ENCODE assay signal across 23 cellular contexts in genomic region chr4:168920438-168921081, GRCh38.
DNase-seq lines count a peak whose midpoint lies in the region; ATAC-seq, FAIRE-seq and TF ChIP-seq lines count a peak whose summit lies in the region.
"Had no signal": no experiment of that assay in that cellular context is flagged by ENCODE, and none has a peak within 500 bp of the region (broad histone marks: within the 10 kb centered on the region; RNA-seq: fewer than 3 reads in every experiment).

No MANE protein-coding gene starts in this region.

- H4K20me1 ChIP-seq in H9 (ENCODE audit: control insufficient read depth, insufficient read depth, insufficient read length) (no peaks in the 10 kb centered on the region), H1 (replicated peaks in 1 of 2; ENCODE audit: control insufficient read depth in 1 of 2, insufficient read depth in 2 of 2, low read length in 2 of 2) (no peaks in the 10 kb centered on the region)

- no peak overlapping the region for H2AFZ ChIP-seq in H9 (ENCODE audit: low read length)
- H2AFZ ChIP-seq in H1 (ENCODE audit: low read length) = no peak overlapping the region

- H4K8ac ChIP-seq in H9 (replicated peaks; ENCODE audit: insufficient read length, low read depth, low read length) (no peak overlapping the region), H1 (ENCODE audit: extremely low read depth, insufficient read depth, low read length) (no peak overlapping the region)

- no peak overlapping the region for H3K27ac ChIP-seq in H9 (ENCODE audit: insufficient read length, low read depth, low read length)
- H3K27ac ChIP-seq in H1 (ENCODE audit: low read depth, low read length) = no peak overlapping the region; the same call in 1 of the 2 replicates
- H3K27ac ChIP-seq in prostate gland = peak overlapping the region; percentile 3 to 44
- H3K27ac ChIP-seq: SJSA1, tibial nerve had no signal

- H3K79me1 ChIP-seq in H9 (ENCODE audit: insufficient read depth, low read depth, low read length, poor library complexity, severe bottlenecking) (no peaks in the 10 kb centered on the region), H1 (ENCODE audit: low read depth, low read length) (no peaks in the 10 kb centered on the region)

- H4K91ac ChIP-seq in H9 (ENCODE audit: insufficient read length, low read depth, low read length) = no peak overlapping the region
- H4K91ac ChIP-seq in H1 (replicated peaks; ENCODE audit: insufficient read length, low read length) = no peak overlapping the region

- TF ChIP-seq CTCF in H9 (conservative IDR thresholded peaks at IDR 0.05) (no peak), H1 (IDR thresholded peaks at IDR 0.05; ENCODE audit: control extremely low read depth in 1 of 3, insufficient read depth in 1 of 3, low read depth in 1 of 3, low read length in 3 of 3) (no peak), prostate gland (IDR thresholded peaks at IDR 0.05) (no peak)

- no peak overlapping the region for H2BK20ac ChIP-seq in H9 (ENCODE audit: low read depth, low read length, poor library complexity, severe bottlenecking)
- 0 out of 2 replicates have a peak overlapping the region, but pooled peaks have one; percentile 49 for H2BK20ac ChIP-seq in H1 (ENCODE audit: low read length)

- no peak for DNase-seq in H9
- DNase-seq in NCI-H2227 treated with DMSO at 0.1 percent for 48 hours (lab: John Stamatoyannopoulos, UW) = peak; percentile 81
- no peak for DNase-seq in H1 (ENCODE audit: low read depth in 1 of 2, low spot score in 2 of 2)
- no peak for DNase-seq in prostate gland (ENCODE audit: low spot score)
- no peak for DNase-seq in DMS114 treated with DMSO at 0.1 percent for 48 hours (lab: John Stamatoyannopoulos, UW; ENCODE audit: unreplicated experiment)
- DNase-seq: activated CD4-positive, alpha-beta T cell treated with anti-CD3 and anti-CD28 coated beads, Interleukin-2, amount 50 U/mL, for 48 hours; activated effector memory CD4-positive, alpha-beta T cell treated with anti-CD3 and anti-CD28 coated beads, Interleukin-2, amount 50 U/mL, for 16 hours; CD4-positive, CD25-positive, alpha-beta regulatory T cell; kidney glomerular epithelial cell; mesenchymal stem cell; naive thymus-derived CD8-positive, alpha-beta T cell; NCI-H1092; NCI-H2107; NCI-H526 treated with DMSO at 0.1 percent for 48 hours; posterior cingulate gyrus; stimulated activated CD4-positive, alpha-beta T cell treated with anti-CD3 and anti-CD28 coated beads, Interleukin-4, amount 100 ng/mL, for 24 hours; T-helper 2 cell had no signal

- no peak overlapping the region for H3K23ac ChIP-seq in H9 (ENCODE audit: insufficient read length, low read depth, low read length)
- H3K23ac ChIP-seq in H1 (ENCODE audit: insufficient read length) = no peak overlapping the region

- H3K4me1 ChIP-seq in H9 (ENCODE audit: insufficient read depth, low read length) = peaks cover 8% of the 10 kb centered on the region
- peaks cover 0 to 14% (median 9%) of the 10 kb centered on the region in 4 experiments; a peak in 4 of 7 replicates for H3K4me1 ChIP-seq in H1 (replicated peaks in 1 of 4; ENCODE audit: control insufficient read depth in 3 of 4, insufficient read depth in 4 of 4, low read length in 3 of 4)
- no peaks in the 10 kb centered on the region for H3K4me1 ChIP-seq in prostate gland (replicated peaks)

- H3K9ac ChIP-seq in H9 (ENCODE audit: extremely low read depth, insufficient read length, low read length) (no peak overlapping the region), H1 (replicated peaks in 1 of 4; ENCODE audit: extremely low read depth in 1 of 4, low read depth in 3 of 4, low read length in 3 of 4) (no peak overlapping the region; a peak in 2 of 7 replicates)

- TF ChIP-seq RAD21 in H1 (IDR thresholded peaks at IDR 0.05 in 1 of 2, conservative IDR thresholded peaks at IDR 0.05 in 1 of 2; ENCODE audit: low read depth in 2 of 2, low read length in 2 of 2) = no peak

- no peak overlapping the region for H3K4ac ChIP-seq in H9 (ENCODE audit: low read depth, low read length)
- H3K4ac ChIP-seq in H1 (replicated peaks; ENCODE audit: insufficient read length, low read depth, low read length) = no peak overlapping the region

- H3K27me3 ChIP-seq in H9 (ENCODE audit: insufficient read depth, low read length) (no peaks in the 10 kb centered on the region), H1 (replicated peaks in 1 of 4; ENCODE audit: control insufficient read depth in 3 of 4, extremely low read depth in 1 of 4, insufficient read depth in 3 of 4, low read length in 3 of 4) (peaks cover 0 to 1% (median 0%) of the 10 kb centered on the region in 4 experiments; a peak in 1 of 7 replicates), prostate gland (replicated peaks; ENCODE audit: insufficient read depth) (no peaks in the 10 kb centered on the region)
- H3K27me3 ChIP-seq: SJSA1, tibial nerve had no signal

- H3K4me2 ChIP-seq in H9 (ENCODE audit: insufficient read depth, insufficient read length, low read length) = no peak overlapping the region
- H3K4me2 ChIP-seq in H1 (ENCODE audit: insufficient read depth in 1 of 2, low read depth in 2 of 2, low read length in 2 of 2) = peak overlapping the region in 1 of 2 experiments; percentile 6; a peak in 1 of 4 replicates

- H2BK15ac ChIP-seq in H9 (ENCODE audit: low read depth, low read length) (no peak overlapping the region), H1 (ENCODE audit: low read length) (no peak overlapping the region)

- H3K4me1 Mint-ChIP-seq in H9 = peaks cover 33 to 50% of the 10 kb centered on the region in 2 experiments

- intact Hi-C loops in prostate gland (cut with DNase I) = loop anchor here (5.0 kb wide), 3 partner anchors 87 to 333 kb away; no protein-coding TSS in a partner anchor

- H3K9me3 Mint-ChIP-seq in H9 = no peaks in the 10 kb centered on the region
- H3K9me3 Mint-ChIP-seq: CD4-positive, CD25-positive, alpha-beta regulatory T cell; naive thymus-derived CD8-positive, alpha-beta T cell; stimulated activated naive CD8-positive, alpha-beta T cell treated with anti-CD3 and anti-CD28 coated beads, Interleukin-15, Interleukin-2, amounts not matched to agents 100 ng/mL and 50 ng/mL, for 24 hours had no signal

- H3K9me3 ChIP-seq in H9 (ENCODE audit: control insufficient read depth, low read depth, low read length) (no peaks in the 10 kb centered on the region), H1 (ENCODE audit: insufficient read depth in 2 of 2, low read depth in 1 of 2, low read length in 1 of 2) (no peaks in the 10 kb centered on the region), prostate gland (no peaks in the 10 kb centered on the region)
- H3K9me3 ChIP-seq: SJSA1, tibial nerve had no signal

- no peak for TF ChIP-seq EP300 in H1 (IDR thresholded peaks at IDR 0.05; ENCODE audit: borderline replicate concordance in 1 of 2, low read depth in 2 of 2, low read length in 2 of 2)

- no peak overlapping the region for H3K4me3 Mint-ChIP-seq in H9
- H3K4me3 Mint-ChIP-seq: naive thymus-derived CD8-positive, alpha-beta T cell; stimulated activated naive CD8-positive, alpha-beta T cell treated with anti-CD3 and anti-CD28 coated beads, Interleukin-15, Interleukin-2, amounts not matched to agents 100 ng/mL and 50 ng/mL, for 24 hours had no signal

- H2BK12ac ChIP-seq in H9 (ENCODE audit: insufficient read length, low read depth, low read length) = no peak overlapping the region
- no peak overlapping the region; the same call in 1 of the 2 replicates for H2BK12ac ChIP-seq in H1 (ENCODE audit: low read depth, low read length)

- TF ChIP-seq POLR2A in H1 (IDR thresholded peaks at IDR 0.05; ENCODE audit: control extremely low read depth in 1 of 2, low read depth in 2 of 2, low read length in 2 of 2) (no peak), prostate gland (IDR thresholded peaks at IDR 0.05) (no peak)

- H3K14ac ChIP-seq in H9 (ENCODE audit: insufficient read depth, low read length) (no peak overlapping the region), H1 (ENCODE audit: insufficient read length) (no peak overlapping the region)

- CTCF ChIA-PET in H1 (lab: Charles Lee; ENCODE audit: partially characterized antibody) = interaction anchor here (0.5 to 7.3 kb wide), 43 partner anchors 10 to 744 kb away, joined by 3 to 84 read pairs (median 5); partner anchors contain the start of gene CBR4

- POLR2A ChIA-PET in H1 (lab: Charles Lee; ENCODE audit: partially characterized antibody) = interaction anchor here (1.0 to 3.5 kb wide), 3 partner anchors 88 to 153 kb away, joined by 3 to 14 read pairs (median 3); no protein-coding TSS in a partner anchor

- peaks cover 0 to 22% (median 14%) of the 10 kb centered on the region in 3 experiments; a peak in 5 of 7 replicates for H3K36me3 Mint-ChIP-seq in H9 (ENCODE audit: insufficient read depth in 1 of 3, low read depth in 3 of 3)
- H3K36me3 Mint-ChIP-seq: CD4-positive, CD25-positive, alpha-beta regulatory T cell; naive thymus-derived CD8-positive, alpha-beta T cell had no signal

- no CpG with 5 or more reads among the region's 6 CpGs for WGBS in H9 (ENCODE audit: extremely low coverage, insufficient read length, low lambda C conversion rate)
- 65% methylated on average over 6 of the region's 6 CpGs; no CpG with 5 or more reads in 1 of the 2 experiments for WGBS in H1 (ENCODE audit: extremely low coverage in 1 of 2, insufficient coverage in 1 of 2, insufficient read length in 1 of 2, insufficient replicate concordance in 2 of 2, low coverage in 1 of 2, low lambda C conversion rate in 2 of 2, missing lambda C conversion rate in 1 of 2), 2 experiments
- WGBS in prostate gland = 18% methylated on average over 6 of the region's 6 CpGs

- H2BK5ac ChIP-seq in H9 (ENCODE audit: insufficient read length, low read length) = no peak overlapping the region
- H2BK5ac ChIP-seq in H1 (ENCODE audit: low read depth, low read length) = peak overlapping the region; percentile 68

- no peak overlapping the region for H2AK5ac ChIP-seq in H9 (ENCODE audit: insufficient read length, low read length)
- H2AK5ac ChIP-seq in H1 (ENCODE audit: low read depth, low read length) = no peak overlapping the region

- H3T11ph ChIP-seq in H9 (ENCODE audit: low read length) = no peak overlapping the region

- H3K36me3 ChIP-seq in H1 (ENCODE audit: control insufficient read depth in 2 of 4, insufficient read depth in 4 of 4, low read length in 3 of 4) (peaks cover 0 to 22% (median 7%) of the 10 kb centered on the region in 4 experiments; a peak in 4 of 8 replicates), prostate gland (no peaks in the 10 kb centered on the region)

- no peak for FAIRE-seq in H1 (lab: Jason Lieb, UNC)

- H3K56ac ChIP-seq in H9 (ENCODE audit: insufficient read length, low read depth, low read length) (no peak overlapping the region), H1 (replicated peaks; ENCODE audit: insufficient read length, low read depth, low read length) (no peak overlapping the region)

- peak overlapping the region; percentile 39 to 93 (median 77); a peak in 6 of 7 replicates for H3K27ac Mint-ChIP-seq in H9
- H3K27ac Mint-ChIP-seq: naive thymus-derived CD8-positive, alpha-beta T cell; stimulated activated naive CD8-positive, alpha-beta T cell treated with anti-CD3 and anti-CD28 coated beads, Interleukin-15, Interleukin-2, amounts not matched to agents 100 ng/mL and 50 ng/mL, for 24 hours had no signal

- ATAC-seq in HG02610 (IDR thresholded peaks at IDR 0.05; ENCODE audit: unreplicated experiment) (no peak), HG02588 (IDR thresholded peaks at IDR 0.05; ENCODE audit: unreplicated experiment) (no peak), HG03175 (IDR thresholded peaks at IDR 0.05; ENCODE audit: unreplicated experiment) (no peak)
- ATAC-seq: naive thymus-derived CD8-positive, alpha-beta T cell had no signal

- H3K18ac ChIP-seq in H9 (ENCODE audit: insufficient read length, low read depth, low read length) (no peak overlapping the region), H1 (ENCODE audit: extremely low read depth, low read length) (peak overlapping the region; percentile 48; the same call in 1 of the 2 replicates)

- no peak overlapping the region for H4K5ac ChIP-seq in H9 (ENCODE audit: insufficient read length, low read depth, low read length)
- no peak overlapping the region for H4K5ac ChIP-seq in H1 (ENCODE audit: insufficient read length, low read depth, low read length)

- H3K79me2 ChIP-seq in H9 (ENCODE audit: insufficient read depth, low read length) = no peaks in the 10 kb centered on the region
- no peaks in the 10 kb centered on the region for H3K79me2 ChIP-seq in H1 (ENCODE audit: control insufficient read depth in 1 of 2, insufficient read depth in 2 of 2, low read length in 2 of 2)

- no peaks in the 10 kb centered on the region for H3K27me3 Mint-ChIP-seq in H9 (ENCODE audit: low read depth)
- H3K27me3 Mint-ChIP-seq: CD4-positive, CD25-positive, alpha-beta regulatory T cell; stimulated activated naive CD8-positive, alpha-beta T cell treated with anti-CD3 and anti-CD28 coated beads, Interleukin-15, Interleukin-2, amounts not matched to agents 100 ng/mL and 50 ng/mL, for 24 hours had no signal

- H3K4me3 ChIP-seq in H1 (ENCODE audit: extremely low read depth in 1 of 4, insufficient read depth in 2 of 4, low read depth in 3 of 4, low read length in 4 of 4) (no peak overlapping the region), prostate gland (no peak overlapping the region)
- H3K4me3 ChIP-seq: SJSA1, tibial nerve had no signal

- H3K23me2 ChIP-seq in H9 (ENCODE audit: insufficient read length, low read depth, low read length, poor library complexity, severe bottlenecking) = no peaks in the 10 kb centered on the region
- H3K23me2 ChIP-seq in H1 (ENCODE audit: low read depth, low read length) = no peaks in the 10 kb centered on the region

- H2BK120ac ChIP-seq in H9 (ENCODE audit: low read depth, low read length, poor library complexity, severe bottlenecking) (no peak overlapping the region), H1 (replicated peaks; ENCODE audit: low read depth, low read length) (no peak overlapping the region)

Comparison
In these comparisons a context has a peak if more than half of its experiments do, and no peak if none do; other contexts are left out.
1. H3K27ac ChIP-seq: peak in prostate gland (2 of 2); none in H9 (single experiment) and H1 (single experiment).